ENCODE assay signal across 8 cellular contexts in the genomic region with DNA sequence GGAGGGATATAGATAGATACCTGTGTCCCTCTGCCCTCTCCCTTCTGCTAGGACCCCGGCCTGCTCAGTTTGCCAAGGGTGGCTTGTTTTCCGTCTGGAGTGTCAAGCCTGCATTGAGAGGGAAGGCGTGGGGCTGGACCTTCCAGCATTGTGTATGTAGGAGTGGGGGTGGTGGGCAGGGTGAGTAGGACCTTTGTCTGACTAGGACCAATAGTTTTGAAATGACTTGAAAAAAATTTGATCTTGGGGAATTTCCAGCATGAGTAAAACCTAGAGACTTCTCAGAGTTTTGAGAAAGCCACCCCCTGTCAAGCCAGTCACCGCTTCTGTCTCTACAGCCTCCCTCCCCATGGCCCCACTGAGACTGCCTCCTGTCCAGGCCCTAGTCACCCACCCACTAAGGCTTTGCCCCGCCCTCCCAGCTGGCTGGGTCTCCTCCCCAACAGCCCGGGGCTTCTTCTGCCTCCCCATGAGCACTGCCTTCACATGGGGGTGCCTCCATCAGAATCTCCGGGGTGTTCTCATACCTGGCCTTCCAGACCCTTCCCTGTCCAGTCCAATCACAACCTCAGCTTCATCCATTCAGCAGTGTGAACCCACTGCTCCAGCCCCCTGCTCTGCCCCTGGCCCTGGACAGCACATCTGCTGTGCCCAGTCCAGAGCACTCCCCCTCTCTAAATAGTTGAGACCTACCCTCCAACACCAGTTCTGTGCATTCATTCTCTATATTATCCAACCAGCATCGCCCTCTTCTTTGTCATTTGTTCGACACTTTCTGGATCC.
DNase-seq lines count a peak whose midpoint lies in the region; ATAC-seq and TF ChIP-seq lines count a peak whose summit lies in the region.

No MANE protein-coding gene starts in this region.

- no peak overlapping the region for H2AFZ ChIP-seq in mesenchymal stem cell (ENCODE audit: low read depth, low read length)

- H3K36me3 Mint-ChIP-seq in activated CD8-positive, alpha-beta memory T cell treated with anti-CD3 and anti-CD28 coated beads, Interleukin-2, amount 10 ng/mL, durations not matched to agents 7 days and 5 days = peaks cover 8% of the 10 kb centered on the region

- peaks cover 24% of the 10 kb centered on the region for H3K4me1 ChIP-seq in mesenchymal stem cell (ENCODE audit: control insufficient read depth, insufficient read depth, low read depth, low read length)
- no peaks in the 10 kb centered on the region for H3K4me1 ChIP-seq in Peyer's patch

- peak overlapping the region in 1 of 2 experiments; percentile 67 for H3K18ac ChIP-seq in mesenchymal stem cell (ENCODE audit: low read depth in 1 of 2, low read length in 2 of 2)

- no peak overlapping the region for H2BK5ac ChIP-seq in mesenchymal stem cell (ENCODE audit: low read depth, low read length, poor library complexity, severe bottlenecking)

- H3K79me1 ChIP-seq in mesenchymal stem cell (replicated peaks; ENCODE audit: low read length, poor library complexity, severe bottlenecking) = peaks cover 45% of the 10 kb centered on the region

- H3K4me1 Mint-ChIP-seq in activated CD8-positive, alpha-beta memory T cell treated with anti-CD3 and anti-CD28 coated beads, Interleukin-2, amount 10 ng/mL, durations not matched to agents 7 days and 5 days = peaks cover 60% of the 10 kb centered on the region

- H3K9me3 ChIP-seq in mesenchymal stem cell (ENCODE audit: control insufficient read depth, low read length) = no peaks in the 10 kb centered on the region
- no peaks in the 10 kb centered on the region for H3K9me3 ChIP-seq in Peyer's patch

- no peaks in the 10 kb centered on the region for H3K9me3 Mint-ChIP-seq in activated CD8-positive, alpha-beta memory T cell treated with anti-CD3 and anti-CD28 coated beads, Interleukin-2, amount 10 ng/mL, durations not matched to agents 7 days and 5 days (ENCODE audit: low read depth)

- H3K27ac Mint-ChIP-seq in activated CD8-positive, alpha-beta memory T cell treated with anti-CD3 and anti-CD28 coated beads, Interleukin-2, amount 10 ng/mL, durations not matched to agents 7 days and 5 days = peak overlapping the region; percentile 88

- H3K14ac ChIP-seq in mesenchymal stem cell (ENCODE audit: low read length in 2 of 2) = peak overlapping the region in 1 of 2 experiments; percentile 49

- H2AK5ac ChIP-seq in mesenchymal stem cell (ENCODE audit: low read length, severe bottlenecking) = peak overlapping the region; percentile 39

- WGBS in mesenchymal stem cell = 63% methylated on average over 9 of the region's 9 CpGs

- peaks cover 0 to 2% of the 10 kb centered on the region in 2 experiments for H3K36me3 ChIP-seq in mesenchymal stem cell (ENCODE audit: control insufficient read depth in 1 of 2, insufficient read depth in 2 of 2, low read depth in 1 of 2, low read length in 2 of 2)
- no peaks in the 10 kb centered on the region for H3K36me3 ChIP-seq in Peyer's patch

- H3K4ac ChIP-seq in mesenchymal stem cell (ENCODE audit: low read depth in 1 of 2, low read length in 2 of 2) = peak overlapping the region in 1 of 2 experiments; percentile 17

- DNase-seq in A172 (ENCODE audit: low spot score) = peak; percentile 92
- DNase-seq in activated CD8-positive, alpha-beta memory T cell treated with anti-CD3 and anti-CD28 coated beads, Interleukin-2, amount 10 ng/mL, durations not matched to agents 7 days and 5 days = peak; percentile 88
- peak; percentile 84 for DNase-seq in mesenchymal stem cell
- DNase-seq in Peyer's patch = no peak
- DNase-seq in NCI-H526 treated with DMSO at 0.1 percent for 48 hours (lab: John Stamatoyannopoulos, UW) = no peak
- no peak for DNase-seq in NCI-H1105 treated with DMSO at 0.1 percent for 48 hours (lab: John Stamatoyannopoulos, UW)

- CTCF ChIA-PET in activated CD8-positive, alpha-beta memory T cell treated with anti-CD3 and anti-CD28 coated beads, Interleukin-2, amount 10 ng/mL, durations not matched to agents 7 days and 5 days (lab: Charles Lee) = no interaction called here

- H3K27me3 Mint-ChIP-seq in activated CD8-positive, alpha-beta memory T cell treated with anti-CD3 and anti-CD28 coated beads, Interleukin-2, amount 10 ng/mL, durations not matched to agents 7 days and 5 days = no peaks in the 10 kb centered on the region

- H4K91ac ChIP-seq in mesenchymal stem cell (ENCODE audit: low read length) = peak overlapping the region; percentile 6

- TF ChIP-seq POLR2A in GM19193 (IDR thresholded peaks at IDR 0.05; ENCODE audit: extremely low read depth, insufficient read depth, insufficient read length) = peak; percentile 55
- no peak for TF ChIP-seq POLR2A in Peyer's patch (IDR thresholded peaks at IDR 0.05)

- H4K8ac ChIP-seq in mesenchymal stem cell (ENCODE audit: low read length) = peak overlapping the region; percentile 12

- no peak overlapping the region for H3K4me2 ChIP-seq in mesenchymal stem cell (ENCODE audit: low read length, poor library complexity, severe bottlenecking)

- H2BK120ac ChIP-seq in mesenchymal stem cell (ENCODE audit: low read depth, low read length) = no peak overlapping the region

- H2BK15ac ChIP-seq in mesenchymal stem cell (ENCODE audit: low read depth, poor library complexity, severe bottlenecking) = no peak overlapping the region

- H3K27me3 ChIP-seq in mesenchymal stem cell (ENCODE audit: control insufficient read depth in 1 of 2, insufficient read depth in 1 of 2, low read length in 2 of 2) = peaks cover 0 to 14% of the 10 kb centered on the region in 2 experiments
- no peaks in the 10 kb centered on the region for H3K27me3 ChIP-seq in Peyer's patch

- peak; percentile 79 for ATAC-seq in HG03135 (IDR thresholded peaks at IDR 0.05; ENCODE audit: unreplicated experiment)
- ATAC-seq in activated CD8-positive, alpha-beta memory T cell treated with anti-CD3 and anti-CD28 coated beads, Interleukin-2, amount 10 ng/mL, durations not matched to agents 7 days and 5 days = peak; percentile 87

- H3K27ac ChIP-seq in mesenchymal stem cell (ENCODE audit: low read length, poor library complexity, severe bottlenecking) (peak overlapping the region; percentile 6), Peyer's patch (no peak overlapping the region)

- no peak overlapping the region for H3K4me3 ChIP-seq in mesenchymal stem cell (ENCODE audit: insufficient read depth in 1 of 2, low read depth in 1 of 2, low read length in 2 of 2)
- H3K4me3 ChIP-seq in Peyer's patch = no peak overlapping the region

- H3K9ac ChIP-seq in mesenchymal stem cell (ENCODE audit: low read length) = no peak overlapping the region

- TF ChIP-seq CTCF in Peyer's patch (IDR thresholded peaks at IDR 0.05) = no peak

- peak overlapping the region in 1 of 2 experiments; percentile 28 for H2BK12ac ChIP-seq in mesenchymal stem cell (ENCODE audit: low read length in 2 of 2)

- H3K4me3 Mint-ChIP-seq in activated CD8-positive, alpha-beta memory T cell treated with anti-CD3 and anti-CD28 coated beads, Interleukin-2, amount 10 ng/mL, durations not matched to agents 7 days and 5 days = no peak overlapping the region

- H3K23ac ChIP-seq in mesenchymal stem cell (ENCODE audit: low read length in 2 of 2) = no peak overlapping the region

Comparison
In these comparisons a context has a peak if more than half of its experiments do, and no peak if none do; other contexts are left out.
1. DNase-seq: peak in A172 (single experiment), activated CD8-positive, alpha-beta memory T cell treated with anti-CD3 and anti-CD28 coated beads, Interleukin-2, amount 10 ng/mL, durations not matched to agents 7 days and 5 days (single experiment) and mesenchymal stem cell (single experiment); none in Peyer's patch (0 of 3), NCI-H526 treated with DMSO at 0.1 percent for 48 hours (single experiment) and NCI-H1105 treated with DMSO at 0.1 percent for 48 hours (single experiment).